27 cellular contexts compared by ENCODE assay signal in genomic region chr13:59754411-59754810, GRCh38.
A peak's percentile ranks its signal among the peaks of the same experiment; 100 is the strongest.
DNase-seq lines count a peak whose midpoint lies in the region; ATAC-seq and TF ChIP-seq lines count a peak whose summit lies in the region.
"Had no signal": no experiment of that assay in that cellular context is flagged by ENCODE, and none has a peak within 500 bp of the region (broad histone marks: within the 10 kb centered on the region; RNA-seq: fewer than 3 reads in every experiment).

No MANE protein-coding gene starts in this region.

- no peaks in the 10 kb centered on the region for H3K9me3 Mint-ChIP-seq in nephron progenitor cell
- H3K9me3 Mint-ChIP-seq: activated naive CD8-positive, alpha-beta T cell treated with anti-CD3 and anti-CD28 coated beads, Interleukin-2, amount 50 U/mL, for 24 hours; dendritic cell treated with granulocyte-macrophage colony-stimulating factor and Interleukin-4, amounts not matched to agents 40 ng/mL and 50 ng/mL, for 4 days; type B pancreatic cell had no signal

- H3K36me3 ChIP-seq in vagina, result no peaks in the 10 kb centered on the region
- H3K36me3 ChIP-seq: BLaER1, esophagus squamous epithelium, right atrium auricular region had no signal

- H3K36me3 Mint-ChIP-seq in nephron progenitor cell (ENCODE audit: low read depth), result no peaks in the 10 kb centered on the region

- H3K27ac ChIP-seq in vagina, result no peak overlapping the region
- H3K27ac ChIP-seq: BLaER1, esophagus squamous epithelium, right atrium auricular region had no signal

- TF ChIP-seq POLR2A in vagina (IDR thresholded peaks at IDR 0.05), result no peak

- in situ Hi-C loops in KBM-7 (cut with MboI; ENCODE audit: low pct_unique_long_range_greater_than_20kb, low sequenced_read_pairs), result no loop called here

- intact Hi-C loops in vagina (cut with DNase I), result no loop called here

- no peaks in the 10 kb centered on the region for H3K27me3 Mint-ChIP-seq in nephron progenitor cell (ENCODE audit: low read depth, poor library complexity)
- H3K27me3 Mint-ChIP-seq: activated naive CD8-positive, alpha-beta T cell treated with anti-CD3 and anti-CD28 coated beads, Interleukin-2, amount 50 U/mL, for 24 hours; dendritic cell treated with granulocyte-macrophage colony-stimulating factor and Interleukin-4, amounts not matched to agents 40 ng/mL and 50 ng/mL, for 4 days; type B pancreatic cell had no signal

- H3K9me3 ChIP-seq in vagina, result no peaks in the 10 kb centered on the region
- H3K9me3 ChIP-seq: BLaER1, esophagus squamous epithelium, right atrium auricular region had no signal

- TF ChIP-seq CTCF in nephron progenitor cell (IDR thresholded peaks at IDR 0.05) (no peak), vagina (IDR thresholded peaks at IDR 0.05) (no peak)

- ATAC-seq in GM18867 (IDR thresholded peaks at IDR 0.05; ENCODE audit: unreplicated experiment) (peak; percentile 68), GM21619 (IDR thresholded peaks at IDR 0.05; ENCODE audit: unreplicated experiment) (peak; percentile 54), HG03575 (IDR thresholded peaks at IDR 0.05; ENCODE audit: extremely low read depth, insufficient number of reproducible peaks, low FRiP score, unreplicated experiment) (peak; percentile 43), HG03571 (IDR thresholded peaks at IDR 0.05; ENCODE audit: unreplicated experiment) (no peak)
- ATAC-seq: activated naive CD8-positive, alpha-beta T cell treated with anti-CD3 and anti-CD28 coated beads, Interleukin-2, amount 50 U/mL, for 24 hours; PC-3; Right ventricle myocardium inferior had no signal

- H3K27me3 ChIP-seq in vagina, result no peaks in the 10 kb centered on the region
- H3K27me3 ChIP-seq: BLaER1, esophagus squamous epithelium, right atrium auricular region had no signal

- H3K27ac Mint-ChIP-seq in nephron progenitor cell, result peak overlapping the region; percentile 11
- H3K27ac Mint-ChIP-seq: activated naive CD8-positive, alpha-beta T cell treated with anti-CD3 and anti-CD28 coated beads, Interleukin-2, amount 50 U/mL, for 24 hours; dendritic cell treated with granulocyte-macrophage colony-stimulating factor and Interleukin-4, amounts not matched to agents 40 ng/mL and 50 ng/mL, for 4 days; type B pancreatic cell had no signal

- DNase-seq in nephron progenitor cell (no peak), vagina (ENCODE audit: extremely low spot score in 2 of 2) (no peak), KBM-7 (no peak), LoVo (ENCODE audit: low spot score) (no peak)
- DNase-seq: activated CD4-positive, alpha-beta T cell treated with anti-CD3 and anti-CD28 coated beads for 48 hours; activated gamma-delta T cell treated with Interleukin-2 at 50 U/mL for 16 hours; activated naive CD8-positive, alpha-beta T cell treated with anti-CD3 and anti-CD28 coated beads, Interleukin-2, amount 50 U/mL, for 24 hours; activated T-cell treated with anti-CD3 and anti-CD28 coated beads, Interleukin-2, amount 50 U/mL, for 1 hour; caudate nucleus; esophagus squamous epithelium; foreskin melanocyte; Karpas-422; mammary epithelial cell; NCI-H1694; NCI-H2171; NCI-H510A; PC-3; stimulated activated CD4-positive, alpha-beta T cell treated with anti-CD3 and anti-CD28 coated beads, Interleukin-2, amount 100 ng/mL, for 48 hours had no signal

- H3K4me1 Mint-ChIP-seq in nephron progenitor cell, result peaks cover 34% of the 10 kb centered on the region
- H3K4me1 Mint-ChIP-seq: activated naive CD8-positive, alpha-beta T cell treated with anti-CD3 and anti-CD28 coated beads, Interleukin-2, amount 50 U/mL, for 24 hours had no signal

- no peak overlapping the region for H3K4me3 Mint-ChIP-seq in nephron progenitor cell
- H3K4me3 Mint-ChIP-seq: activated naive CD8-positive, alpha-beta T cell treated with anti-CD3 and anti-CD28 coated beads, Interleukin-2, amount 50 U/mL, for 24 hours; dendritic cell treated with granulocyte-macrophage colony-stimulating factor and Interleukin-4, amounts not matched to agents 40 ng/mL and 50 ng/mL, for 4 days; type B pancreatic cell had no signal

- H3K4me1 ChIP-seq in vagina, result no peaks in the 10 kb centered on the region
- H3K4me1 ChIP-seq: BLaER1, right atrium auricular region had no signal

- no peak overlapping the region for H3K4me3 ChIP-seq in vagina
- H3K4me3 ChIP-seq: BLaER1, esophagus squamous epithelium, right atrium auricular region had no signal
